ENCODE assay signal across 32 cellular contexts in the genomic region with DNA sequence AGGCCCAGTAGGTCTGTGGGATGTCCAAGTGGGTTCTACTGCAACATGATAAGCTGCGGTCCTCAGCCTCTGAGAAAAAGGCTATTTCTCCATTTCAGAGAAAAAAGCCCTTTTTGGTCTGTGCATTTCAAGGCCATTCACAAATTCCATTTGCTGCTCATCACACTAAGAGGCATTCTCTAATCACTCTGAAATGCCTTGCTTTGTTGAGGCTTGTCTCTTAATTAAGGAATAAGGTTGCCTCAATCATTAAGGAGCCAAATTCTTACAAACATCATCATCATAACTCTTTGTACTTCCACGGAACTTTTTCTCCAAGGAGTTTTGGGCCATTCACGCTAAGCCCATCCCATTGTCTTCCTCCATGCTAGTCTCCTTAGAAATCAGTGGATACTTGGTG.
A peak's percentile ranks its signal among the peaks of the same experiment; 100 is the strongest.
DNase-seq lines count a peak whose midpoint lies in the region; ATAC-seq and TF ChIP-seq lines count a peak whose summit lies in the region.
"Had no signal": no experiment of that assay in that cellular context is flagged by ENCODE, and none has a peak within 500 bp of the region (broad histone marks: within the 10 kb centered on the region; RNA-seq: fewer than 3 reads in every experiment).

No MANE protein-coding gene starts in this region.

- H3K4me1 Mint-ChIP-seq in nephron (peaks cover 62% of the 10 kb centered on the region), natural killer cell (no peaks in the 10 kb centered on the region)

- H3K36me3 ChIP-seq in H7 (replicated peaks; ENCODE audit: control insufficient read depth, insufficient read depth, low read length) = no peaks in the 10 kb centered on the region
- H3K36me3 ChIP-seq in esophagus (ENCODE audit: control insufficient read depth in 2 of 2, insufficient read depth in 2 of 2, low read length in 1 of 2) = peaks cover 9 to 13% of the 10 kb centered on the region in 2 donors
- H3K36me3 ChIP-seq in suprapubic skin = peaks cover 46% of the 10 kb centered on the region
- H3K36me3 ChIP-seq: BLaER1, brain microvascular endothelial cell, HAP-1, left lung had no signal

- H3K4me3 ChIP-seq in H7 (ENCODE audit: insufficient read depth, low read depth, low read length) (no peak overlapping the region), esophagus (ENCODE audit: low read depth in 1 of 2, low read length in 2 of 2) (no peak overlapping the region), suprapubic skin (no peak overlapping the region)
- H3K4me3 ChIP-seq: BLaER1, dorsolateral prefrontal cortex, HAP-1, left lung, PC-9, tibial artery had no signal

- H3K4me3 Mint-ChIP-seq in nephron (no peak overlapping the region), natural killer cell (no peak overlapping the region)
- H3K4me3 Mint-ChIP-seq: activated T-cell treated with anti-CD3 and anti-CD28 coated beads, Interleukin-2, amount 50 U/mL, for 72 hours; naive thymus-derived CD4-positive, alpha-beta T cell; stimulated activated naive CD8-positive, alpha-beta T cell treated with anti-CD3 and anti-CD28 coated beads, Interleukin-15, Interleukin-2, amounts not matched to agents 100 ng/mL and 50 ng/mL, for 24 hours; T-helper 17 cell had no signal

- TF ChIP-seq POLR2A in suprapubic skin (IDR thresholded peaks at IDR 0.05) = no peak

- H3K36me3 Mint-ChIP-seq in nephron (ENCODE audit: low read depth) (peaks cover 64% of the 10 kb centered on the region), natural killer cell (no peaks in the 10 kb centered on the region)
- H3K36me3 Mint-ChIP-seq: naive thymus-derived CD4-positive, alpha-beta T cell had no signal

- H3K27me3 ChIP-seq in H7 (ENCODE audit: control insufficient read depth, insufficient read depth, low read length) (no peaks in the 10 kb centered on the region), esophagus (ENCODE audit: control insufficient read depth in 1 of 2, insufficient read depth in 2 of 2, low read length in 2 of 2) (no peaks in the 10 kb centered on the region), suprapubic skin (no peaks in the 10 kb centered on the region)
- H3K27me3 ChIP-seq: BLaER1, brain microvascular endothelial cell, dorsolateral prefrontal cortex, left lung, tibial artery had no signal

- intact Hi-C loops in natural killer cell (cut with micrococcal nuclease) = no loop called here

- peak overlapping the region; percentile 28 to 63 for H3K27ac ChIP-seq in esophagus (ENCODE audit: low read depth in 2 of 2, low read length in 1 of 2)
- H3K27ac ChIP-seq in suprapubic skin = peak overlapping the region; percentile 80
- H3K27ac ChIP-seq: BLaER1, brain microvascular endothelial cell, KMS-11, left lung, PC-9, tibial artery had no signal

- peak; percentile 16 for DNase-seq in H7
- no peak for DNase-seq in suprapubic skin (ENCODE audit: low spot score in 2 of 2)
- no peak for DNase-seq in stimulated activated CD4-positive, alpha-beta T cell treated with anti-CD3 and anti-CD28 coated beads, Interleukin-15, amount 100 ng/mL, for 24 hours
- no peak for DNase-seq in GM10266 (ENCODE audit: extremely low spot score)
- DNase-seq in natural killer cell = no peak
- DNase-seq: ACHN; activated CD4-positive, alpha-beta T cell treated with anti-CD3 and anti-CD28 coated beads, Interleukin-2, amount 50 U/mL, for 48 hours; activated CD4-positive, CD25-positive, alpha-beta regulatory T cell treated with anti-CD3 and anti-CD28 coated beads, Interleukin-2, amount 50 U/mL, for 72 hours; activated T-cell treated with anti-CD3 and anti-CD28 coated beads, Interleukin-2, amount 50 U/mL, for 72 hours; brain microvascular endothelial cell; DMS153; dorsolateral prefrontal cortex; left lung; mesendoderm; naive thymus-derived CD4-positive, alpha-beta T cell; NCI-H1417 treated with DMSO at 0.1 percent for 48 hours; NCI-H2081 treated with DMSO at 0.1 percent for 48 hours; NCI-H226; PC-9; retina; SK-N-SH; small intestine; stimulated activated CD4-positive, alpha-beta T cell treated with anti-CD3 and anti-CD28 coated beads, Interleukin-1b, Interleukin-23, amount 100 ng/mL, for 48 hours; T-helper 17 cell; tibial artery had no signal

- H3K9me3 ChIP-seq in esophagus (ENCODE audit: control insufficient read depth in 2 of 2, insufficient read depth in 1 of 2, low read depth in 1 of 2, low read length in 1 of 2) = no peaks in the 10 kb centered on the region
- H3K9me3 ChIP-seq in suprapubic skin = no peaks in the 10 kb centered on the region
- H3K9me3 ChIP-seq: BLaER1, HAP-1, left lung, SK-N-SH, tibial artery had no signal

- no peak for ATAC-seq in natural killer cell
- ATAC-seq in HG02610 (IDR thresholded peaks at IDR 0.05; ENCODE audit: unreplicated experiment) = no peak
- ATAC-seq: activated T-cell treated with anti-CD3 and anti-CD28 coated beads, Interleukin-2, amount 50 U/mL, for 72 hours; left lung; naive thymus-derived CD4-positive, alpha-beta T cell; T-helper 17 cell had no signal

- H3K4me1 ChIP-seq in esophagus (ENCODE audit: control insufficient read depth in 2 of 2, insufficient read depth in 2 of 2, low read length in 1 of 2) (peaks cover 2 to 6% of the 10 kb centered on the region in 2 donors), suprapubic skin (peaks cover 44% of the 10 kb centered on the region)
- H3K4me1 ChIP-seq: HAP-1 had no signal

- H3K27me3 Mint-ChIP-seq in nephron (ENCODE audit: low read depth) (peaks cover 3% of the 10 kb centered on the region), natural killer cell (ENCODE audit: low read depth in 2 of 2) (peaks cover 0 to 8% of the 10 kb centered on the region in 2 donors)
- H3K27me3 Mint-ChIP-seq: naive thymus-derived CD4-positive, alpha-beta T cell; stimulated activated naive CD8-positive, alpha-beta T cell treated with anti-CD3 and anti-CD28 coated beads, Interleukin-15, Interleukin-2, amounts not matched to agents 100 ng/mL and 50 ng/mL, for 24 hours had no signal

- TF ChIP-seq CTCF in nephron (IDR thresholded peaks at IDR 0.05; ENCODE audit: unreplicated experiment in 3 of 3) (no peak), suprapubic skin (IDR thresholded peaks at IDR 0.05) (no peak), GM10266 (IDR thresholded peaks at IDR 0.05; ENCODE audit: control insufficient read depth, insufficient read depth, low read depth, missing control alignments) (no peak), natural killer cell (IDR thresholded peaks at IDR 0.05) (no peak)

- H3K27ac Mint-ChIP-seq in nephron (peak overlapping the region; percentile 32 to 77 (median 39)), natural killer cell (no peak overlapping the region)
- H3K27ac Mint-ChIP-seq: activated T-cell treated with anti-CD3 and anti-CD28 coated beads, Interleukin-2, amount 50 U/mL, for 72 hours; naive thymus-derived CD4-positive, alpha-beta T cell; stimulated activated naive CD8-positive, alpha-beta T cell treated with anti-CD3 and anti-CD28 coated beads, Interleukin-15, Interleukin-2, amounts not matched to agents 100 ng/mL and 50 ng/mL, for 24 hours; T-helper 17 cell had no signal

- no peaks in the 10 kb centered on the region for H3K9me3 Mint-ChIP-seq in nephron
- H3K9me3 Mint-ChIP-seq in natural killer cell = no peaks in the 10 kb centered on the region
- H3K9me3 Mint-ChIP-seq: activated T-cell treated with anti-CD3 and anti-CD28 coated beads, Interleukin-2, amount 50 U/mL, for 72 hours; naive thymus-derived CD4-positive, alpha-beta T cell; stimulated activated naive CD8-positive, alpha-beta T cell treated with anti-CD3 and anti-CD28 coated beads, Interleukin-15, Interleukin-2, amounts not matched to agents 100 ng/mL and 50 ng/mL, for 24 hours had no signal

- no peak for TF ChIP-seq EP300 in suprapubic skin (IDR thresholded peaks at IDR 0.05)

- WGBS in esophagus, 2 donors = 53 to 62% methylated on average over 3 of the region's 3 CpGs
- WGBS in suprapubic skin = 47% methylated on average over 3 of the region's 3 CpGs

Comparison
In these comparisons a context has a peak if more than half of its experiments do, and no peak if none do; other contexts are left out.
1. H3K27ac Mint-ChIP-seq: peak in nephron (3 of 3); none in natural killer cell (0 of 2).